10 cellular contexts compared by ENCODE assay signal in genomic region chr15:63483521-63484371, GRCh38. TPM values are rescaled to one million over a fixed set of nuclear protein-coding genes. Genes with fewer than 3 reads are reported as not detected.
DNase-seq lines count a peak whose midpoint lies in the region; ATAC-seq, FAIRE-seq and TF ChIP-seq lines count a peak whose summit lies in the region.
"Had no signal": no experiment of that assay in that cellular context is flagged by ENCODE, and none has a peak within 500 bp of the region (broad histone marks: within the 10 kb centered on the region; RNA-seq: fewer than 3 reads in every experiment).

No MANE protein-coding gene starts in this region.

- FAIRE-seq in A549 (lab: Jason Lieb, UNC), result peak; percentile 32
- FAIRE-seq in GM19239 (lab: Jason Lieb, UNC), result peak; percentile 70
- FAIRE-seq: D721Med had no signal

- WGBS in A549 (ENCODE audit: missing lambda C conversion rate), result 19% methylated on average over 6 of the region's 6 CpGs
- 40 to 43% methylated on average over 6 of the region's 6 CpGs for WGBS in esophagus squamous epithelium, 2 donors

- no peaks in the 10 kb centered on the region for H3K27me3 ChIP-seq in esophagus squamous epithelium

- H3K4me1 ChIP-seq in A549 (peaks cover 79% of the 10 kb centered on the region), esophagus squamous epithelium (peaks cover 0 to 61% (median 24%) of the 10 kb centered on the region in 3 donors)

- CTCF ChIA-PET in A549 (lab: Yijun Ruan, JAX) (interaction anchor here (0.8 to 5.4 kb wide), 10 partner anchors 8 to 195 kb away, joined by 3 to 53 read pairs (median 8); partner anchors contain the start of gene USP3), HEK293T (lab: Yijun Ruan, JAX) (interaction anchor here (1.1 to 1.5 kb wide), 3 partner anchors 9 to 15 kb away, joined by 3 to 4 read pairs (median 3); no protein-coding TSS in a partner anchor)

- H3K4me3 ChIP-seq in A549 (no peak overlapping the region), esophagus squamous epithelium (no peak overlapping the region)

- H3K27ac ChIP-seq in A549 (peak overlapping the region; percentile 71 to 74), esophagus squamous epithelium (peak overlapping the region in 3 of 4 donors; percentile 20 to 74 (median 21))

- intact Hi-C loops in esophagus squamous epithelium (cut with DNase I), result no loop called here

- peaks cover 53% of the 10 kb centered on the region for H3K4me1 Mint-ChIP-seq in T-helper 2 cell treated with Interferon-gamma antibody and Interleukin-4, amounts not matched to agents 5 μg/mL and 100 μg/mL, for 36 hours (ENCODE audit: low read depth)

- POLR2A ChIA-PET in A549 (lab: Yijun Ruan, JAX), result interaction anchor here (0.9 to 2.9 kb wide), 3 partner anchors 13 to 21 kb away, joined by 3 to 23 read pairs (median 9); partner anchors contain the start of gene USP3
- POLR2A ChIA-PET in HEK293T (lab: Yijun Ruan, JAX), result no interaction called here

- no peaks in the 10 kb centered on the region for H3K36me3 Mint-ChIP-seq in T-helper 2 cell treated with Interferon-gamma antibody and Interleukin-4, amounts not matched to agents 5 μg/mL and 100 μg/mL, for 36 hours (ENCODE audit: low read depth)

- no peaks in the 10 kb centered on the region for H3K27me3 Mint-ChIP-seq in T-helper 2 cell treated with Interferon-gamma antibody and Interleukin-4, amounts not matched to agents 5 μg/mL and 100 μg/mL, for 36 hours (ENCODE audit: low read depth)

- TF ChIP-seq EP300 in A549 (IDR thresholded peaks at IDR 0.05), result 0 out of 5 replicates have a peak, but pooled peaks of 1 of the 2 experiments have one; percentile 32

- no peak for TF ChIP-seq CTCF in A549 (IDR thresholded peaks at IDR 0.05)
- TF ChIP-seq CTCF in esophagus squamous epithelium (IDR thresholded peaks at IDR 0.05), result no peak

- no peak for TF ChIP-seq RAD21 in A549 (conservative IDR thresholded peaks at IDR 0.05 in 1 of 2, IDR thresholded peaks at IDR 0.05 in 1 of 2)

- peak; percentile 49 to 53; a peak in 4 of 6 replicates for ATAC-seq in A549

- DNase-seq in A549 (ENCODE audit: low read depth in 1 of 2, low spot score in 1 of 2) (peak in 1 of 2 experiments; percentile 70), GM19239 (ENCODE audit: insufficient read length, low spot score) (no peak), esophagus squamous epithelium (lab: John Stamatoyannopoulos, UW) (no peak), NCI-H748 (lab: John Stamatoyannopoulos, UW; ENCODE audit: unreplicated experiment) (no peak), HEK293T (ENCODE audit: extremely low spot score) (no peak), NCI-H2227 treated with DMSO at 0.1 percent for 48 hours (lab: John Stamatoyannopoulos, UW) (no peak), cerebellar cortex (ENCODE audit: low spot score) (no peak)
- DNase-seq in T-helper 2 cell treated with Interferon-gamma antibody and Interleukin-4, amounts not matched to agents 5 μg/mL and 100 μg/mL, for 36 hours (ENCODE audit: low spot score), result peak; percentile 16
- DNase-seq: stimulated activated CD4-positive, alpha-beta T cell treated with anti-CD3 and anti-CD28 coated beads, Interleukin-15, amount 100 ng/mL, for 24 hours had no signal

- H3K27ac Mint-ChIP-seq in T-helper 2 cell treated with Interferon-gamma antibody and Interleukin-4, amounts not matched to agents 5 μg/mL and 100 μg/mL, for 36 hours, result peak overlapping the region; percentile 85

- TF ChIP-seq POLR2A in A549 (IDR thresholded peaks at IDR 0.05; ENCODE audit: low read length), result no peak
- no peak for TF ChIP-seq POLR2A in esophagus squamous epithelium (IDR thresholded peaks at IDR 0.05)

- no peaks in the 10 kb centered on the region for H3K36me3 ChIP-seq in esophagus squamous epithelium

- H3K4me2 ChIP-seq in A549, result peak overlapping the region; percentile 72

- H3K9me3 ChIP-seq in A549, result no peaks in the 10 kb centered on the region
- H3K9me3 ChIP-seq in esophagus squamous epithelium, result no peaks in the 10 kb centered on the region

- peak overlapping the region; percentile 48 for H3K4me3 Mint-ChIP-seq in T-helper 2 cell treated with Interferon-gamma antibody and Interleukin-4, amounts not matched to agents 5 μg/mL and 100 μg/mL, for 36 hours

- H3K9me3 Mint-ChIP-seq in T-helper 2 cell treated with Interferon-gamma antibody and Interleukin-4, amounts not matched to agents 5 μg/mL and 100 μg/mL, for 36 hours, result no peaks in the 10 kb centered on the region

TF ChIP-seq in A549, 52 proteins besides CTCF, POLR2A, EP300 and RAD21:
- TF ChIP-seq TFCP2L1 (CRISPR knock-in tag; IDR thresholded peaks at IDR 0.05) (no peak), POLR2AphosphoS2 (conservative IDR thresholded peaks at IDR 0.05; ENCODE audit: low read length) (no peak), KDM5A (IDR thresholded peaks at IDR 0.05) (no peak), CEBPB (IDR thresholded peaks at IDR 0.05) (peak; percentile 91 to 96), GATA3 (IDR thresholded peaks at IDR 0.05; ENCODE audit: borderline replicate concordance) (peak; percentile 39; the same call in 1 of the 2 replicates), HDAC2 (IDR thresholded peaks at IDR 0.05) (no peak), ESRRA (IDR thresholded peaks at IDR 0.05; ENCODE audit: borderline replicate concordance, low read length) (no peak), FOSL2 (IDR thresholded peaks at IDR 0.05) (no peak), FOSL2 (CRISPR knock-in tag; IDR thresholded peaks at IDR 0.05) (peak; percentile 78), MAX (IDR thresholded peaks at IDR 0.05) (peak; percentile 66; the same call in 1 of the 2 replicates), SMC3 (IDR thresholded peaks at IDR 0.05) (no peak), MAFK (IDR thresholded peaks at IDR 0.05; ENCODE audit: partially characterized antibody) (no peak), ZNF302 (CRISPR knock-in tag; IDR thresholded peaks at IDR 0.05) (no peak), CHD4 (IDR thresholded peaks at IDR 0.05; ENCODE audit: borderline replicate concordance) (no peak), JUNB (IDR thresholded peaks at IDR 0.05) (peak; percentile 57; the same call in 1 of the 2 replicates), RARB (CRISPR knock-in tag; IDR thresholded peaks at IDR 0.05) (no peak)

TF ChIP-seq in HEK293T, 16 proteins besides CTCF, POLR2A, EP300 and RAD21:
- TF ChIP-seq L3MBTL2 (conservative IDR thresholded peaks at IDR 0.05) (no peak), SUZ12 (IDR thresholded peaks at IDR 0.05) (no peak), ARNT (IDR thresholded peaks at IDR 0.05) (no peak), ZNF384 (IDR thresholded peaks at IDR 0.05) (no peak), LEF1 (IDR thresholded peaks at IDR 0.05; ENCODE audit: borderline replicate concordance) (no peak), FOXK2 (IDR thresholded peaks at IDR 0.05) (no peak), BHLHE40 (IDR thresholded peaks at IDR 0.05; ENCODE audit: borderline replicate concordance) (no peak), HDGF (IDR thresholded peaks at IDR 0.05; ENCODE audit: borderline replicate concordance) (no peak), PKNOX1 (IDR thresholded peaks at IDR 0.05) (no peak)

RNA-seq across cellular contexts. Expression of gene USP3, which starts 20.6 kb away (rescaled TPM):
- polyA plus RNA-seq in A549 (2011; rRNA removed) (97.4 and 99.1 TPM in 2 replicates), A549 (2017; fragmentation: RNase III; extraction: RNeasy Plus Mini Kit Qiagen cat#74134 plus additional on column Dnase treatment) (41.8 to 43.2 TPM (median 42.8 TPM) in 3 replicates)
- 32.8 and 35.7 TPM in 2 replicates for polyA plus RNA-seq in A549 (2012; cell fraction: cytosol; rRNA removed)
- polyA plus RNA-seq in A549 (2012; cell fraction: nucleus; rRNA removed), result 68.6 and 111 TPM in 2 replicates
- polyA minus RNA-seq in A549 (2011; rRNA and poly(A)+ RNA removed), result 98.4 and 139 TPM in 2 replicates
- 10 to 100 TPM; 27.3 to 52.8 (median 32.2) TPM for total RNA-seq in esophagus squamous epithelium
